In the genomic region with DNA sequence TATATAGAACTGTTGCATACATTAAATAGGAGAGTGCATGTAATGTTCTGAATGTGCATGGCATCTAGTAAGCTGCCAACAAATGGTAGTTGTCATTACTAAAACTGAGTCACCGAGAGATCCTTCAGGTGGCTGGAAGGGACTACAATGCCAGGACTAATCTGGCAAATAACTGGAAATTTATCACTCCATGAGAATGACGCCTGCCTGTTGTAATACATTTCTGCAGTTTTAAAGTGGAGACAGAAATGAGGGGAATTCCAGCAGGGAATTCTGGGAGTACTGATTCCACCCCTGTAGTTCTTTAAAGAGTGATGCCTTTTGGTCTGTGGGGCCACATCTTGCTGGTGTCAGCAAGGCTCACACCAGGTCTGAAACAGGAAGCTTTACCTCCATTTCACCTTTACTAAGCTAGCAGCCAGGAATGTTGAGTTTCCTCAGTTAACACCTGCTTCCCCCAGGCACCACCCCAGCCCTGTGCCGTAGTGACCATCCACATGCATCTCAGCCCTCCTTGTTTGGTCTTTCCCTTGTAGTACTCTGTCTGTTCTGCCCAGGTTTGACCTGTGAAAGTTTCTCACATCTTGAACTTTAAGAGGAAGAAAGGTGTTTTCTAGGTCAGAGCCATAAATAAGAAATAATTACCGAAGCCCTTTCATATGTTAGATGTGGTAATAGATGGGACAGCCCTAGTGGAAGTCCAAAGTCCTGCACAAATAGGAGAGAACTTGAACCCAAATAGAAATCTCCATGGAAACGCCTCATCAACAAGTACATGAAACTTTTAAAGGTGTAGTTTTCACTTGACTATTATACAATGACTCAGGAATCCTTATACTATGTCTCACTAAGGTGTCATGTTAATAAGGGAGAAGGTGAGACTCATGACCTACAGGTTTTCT, we compare ENCODE assay signal across 13 cellular contexts. TPM values are rescaled to one million over a fixed set of nuclear protein-coding genes. Genes with fewer than 3 reads are reported as not detected.
DNase-seq lines count a peak whose midpoint lies in the region; ATAC-seq and TF ChIP-seq lines count a peak whose summit lies in the region.
"Had no signal": no experiment of that assay in that cellular context is flagged by ENCODE, and none has a peak within 500 bp of the region (broad histone marks: within the 10 kb centered on the region; RNA-seq: fewer than 3 reads in every experiment).

No MANE protein-coding gene starts in this region.

- intact Hi-C loops in MCF 10A (cut with micrococcal nuclease) = no loop called here

- CTCF ChIA-PET in activated CD8-positive, alpha-beta memory T cell treated with anti-CD3 and anti-CD28 coated beads, Interleukin-2, amount 10 ng/mL, durations not matched to agents 7 days and 5 days (lab: Charles Lee) = interaction anchor here (0.8 to 1.6 kb wide), 3 partner anchors 17 to 129 kb away, joined by 4 to 9 read pairs (median 5); no protein-coding TSS in a partner anchor
- CTCF ChIA-PET in MCF 10A (lab: Yijun Ruan, JAX) = interaction anchor here (0.6 to 2.8 kb wide), 8 partner anchors 8 to 483 kb away, joined by 3 to 11 read pairs (median 4); no protein-coding TSS in a partner anchor

- BruUV-seq in MCF 10A (replicated peaks; lab: Mats Ljungman, UMichigan) = no TSS peak

- no peak for DNase-seq in activated CD8-positive, alpha-beta memory T cell treated with anti-CD3 and anti-CD28 coated beads, Interleukin-2, amount 10 ng/mL, durations not matched to agents 7 days and 5 days
- no peak for DNase-seq in activated CD8-positive, alpha-beta memory T cell treated with anti-CD3 and anti-CD28 coated beads for 24 hours
- peak; percentile 42 for DNase-seq in MCF 10A (ENCODE audit: unreplicated experiment)
- no peak for DNase-seq in type B pancreatic cell (ENCODE audit: extremely low spot score, unreplicated experiment)
- no peak for DNase-seq in naive thymus-derived CD8-positive, alpha-beta T cell
- DNase-seq: activated gamma-delta T cell treated with Interleukin-2 at 50 U/mL for 16 hours; NCI-H69; stimulated activated CD8-positive, alpha-beta memory T cell treated with anti-CD3 and anti-CD28 coated beads, Interleukin-4, amount 100 ng/mL, for 48 hours; T-helper 9 cell had no signal

- POLR2A ChIA-PET in MCF 10A (lab: Yijun Ruan, JAX) = interaction anchor here (1.2 kb wide), 1 partner anchor 15 kb away, joined by 3 read pairs; no protein-coding TSS in a partner anchor
- POLR2A ChIA-PET in naive thymus-derived CD8-positive, alpha-beta T cell (lab: Charles Lee) = no interaction called here

- no peaks in the 10 kb centered on the region for H3K9me3 Mint-ChIP-seq in activated CD8-positive, alpha-beta memory T cell treated with anti-CD3 and anti-CD28 coated beads, Interleukin-2, amount 10 ng/mL, durations not matched to agents 7 days and 5 days (ENCODE audit: low read depth)
- H3K9me3 Mint-ChIP-seq in MCF 10A (ENCODE audit: unreplicated experiment) (no peaks in the 10 kb centered on the region), type B pancreatic cell (no peaks in the 10 kb centered on the region)
- H3K9me3 Mint-ChIP-seq in naive thymus-derived CD8-positive, alpha-beta T cell = no peaks in the 10 kb centered on the region

- peaks cover 49% of the 10 kb centered on the region for H3K4me1 Mint-ChIP-seq in activated CD8-positive, alpha-beta memory T cell treated with anti-CD3 and anti-CD28 coated beads, Interleukin-2, amount 10 ng/mL, durations not matched to agents 7 days and 5 days
- H3K4me1 Mint-ChIP-seq in MCF 10A (ENCODE audit: insufficient read depth, unreplicated experiment) (peaks cover 24% of the 10 kb centered on the region), type B pancreatic cell (ENCODE audit: unreplicated experiment) (peaks cover 28% of the 10 kb centered on the region)
- peaks cover 0 to 3% (median 0%) of the 10 kb centered on the region in 4 donors for H3K4me1 Mint-ChIP-seq in naive thymus-derived CD8-positive, alpha-beta T cell

- no peaks in the 10 kb centered on the region for H3K27me3 ChIP-seq in layer of hippocampus (ENCODE audit: control insufficient read depth, insufficient read depth, low read length)

- no peaks in the 10 kb centered on the region for H3K27me3 Mint-ChIP-seq in activated CD8-positive, alpha-beta memory T cell treated with anti-CD3 and anti-CD28 coated beads, Interleukin-2, amount 10 ng/mL, durations not matched to agents 7 days and 5 days
- H3K27me3 Mint-ChIP-seq in MCF 10A (ENCODE audit: insufficient read depth, unreplicated experiment) (no peaks in the 10 kb centered on the region), type B pancreatic cell (no peaks in the 10 kb centered on the region)
- no peaks in the 10 kb centered on the region for H3K27me3 Mint-ChIP-seq in naive thymus-derived CD8-positive, alpha-beta T cell

- TF ChIP-seq CTCF in MCF 10A (IDR thresholded peaks at IDR 0.05; ENCODE audit: unreplicated experiment) (no peak), type B pancreatic cell (conservative IDR thresholded peaks at IDR 0.05) (peak; percentile 18)

- peak overlapping the region; percentile 74 for H3K27ac ChIP-seq in layer of hippocampus (ENCODE audit: low read depth, low read length)

- H3K27ac Mint-ChIP-seq in activated CD8-positive, alpha-beta memory T cell treated with anti-CD3 and anti-CD28 coated beads, Interleukin-2, amount 10 ng/mL, durations not matched to agents 7 days and 5 days = peak overlapping the region; percentile 72
- peak overlapping the region; percentile 87 for H3K27ac Mint-ChIP-seq in MCF 10A (ENCODE audit: low read depth, unreplicated experiment)
- H3K27ac Mint-ChIP-seq in type B pancreatic cell = peak overlapping the region; percentile 83
- no peak overlapping the region for H3K27ac Mint-ChIP-seq in naive thymus-derived CD8-positive, alpha-beta T cell

- H3K4me3 Mint-ChIP-seq in activated CD8-positive, alpha-beta memory T cell treated with anti-CD3 and anti-CD28 coated beads, Interleukin-2, amount 10 ng/mL, durations not matched to agents 7 days and 5 days = no peak overlapping the region
- H3K4me3 Mint-ChIP-seq in MCF 10A (ENCODE audit: unreplicated experiment) (no peak overlapping the region), type B pancreatic cell (peak overlapping the region; percentile 1)
- no peak overlapping the region for H3K4me3 Mint-ChIP-seq in naive thymus-derived CD8-positive, alpha-beta T cell

- peaks cover 81% of the 10 kb centered on the region for H3K36me3 Mint-ChIP-seq in activated CD8-positive, alpha-beta memory T cell treated with anti-CD3 and anti-CD28 coated beads, Interleukin-2, amount 10 ng/mL, durations not matched to agents 7 days and 5 days
- H3K36me3 Mint-ChIP-seq in MCF 10A (ENCODE audit: insufficient read depth, unreplicated experiment) (peaks cover 66% of the 10 kb centered on the region), type B pancreatic cell (peaks cover 62% of the 10 kb centered on the region)
- H3K36me3 Mint-ChIP-seq in naive thymus-derived CD8-positive, alpha-beta T cell = no peaks in the 10 kb centered on the region

- ATAC-seq in activated CD8-positive, alpha-beta memory T cell treated with anti-CD3 and anti-CD28 coated beads, Interleukin-2, amount 10 ng/mL, durations not matched to agents 7 days and 5 days = peak; percentile 16
- no peak for ATAC-seq in naive thymus-derived CD8-positive, alpha-beta T cell
- ATAC-seq in HG02884 (IDR thresholded peaks at IDR 0.05; ENCODE audit: unreplicated experiment) (no peak), HG02798 (IDR thresholded peaks at IDR 0.05; ENCODE audit: poor library complexity, unreplicated experiment) (no peak)

RNA-seq across cellular contexts. Expression of a gene that starts 56.7 kb away (rescaled TPM):
- total RNA-seq in activated CD8-positive, alpha-beta memory T cell treated with anti-CD3 and anti-CD28 coated beads, Interleukin-2, amount 10 ng/mL, durations not matched to agents 7 days and 5 days = not detected
- total RNA-seq in MCF 10A (2022) (not detected in 2 replicates), type B pancreatic cell (ENCODE audit: low replicate concordance) (0.12 TPM in 1 of 2 replicates, not detected in the other)
- total RNA-seq in naive thymus-derived CD8-positive, alpha-beta T cell = not detected
- polyA plus RNA-seq in naive thymus-derived CD8-positive, alpha-beta T cell = under 1 TPM in 1 of 3 donors, not detected in 2; 0.06 TPM
- total RNA-seq: lower leg skin had no signal

Comparison
In these comparisons a context has a peak if more than half of its experiments do, and no peak if none do; other contexts are left out.
1. H3K27ac Mint-ChIP-seq: peak in activated CD8-positive, alpha-beta memory T cell treated with anti-CD3 and anti-CD28 coated beads, Interleukin-2, amount 10 ng/mL, durations not matched to agents 7 days and 5 days (single experiment), MCF 10A (single experiment) and type B pancreatic cell (single experiment); none in naive thymus-derived CD8-positive, alpha-beta T cell (0 of 10).